In genomic region chr5:74492230-74492629, GRCh38 we compare ENCODE assay signal across 13 cellular contexts.
"Had no signal": no experiment of that assay in that cellular context is flagged by ENCODE, and none has a peak within 500 bp of the region (broad histone marks: within the 10 kb centered on the region; RNA-seq: fewer than 3 reads in every experiment).

No MANE protein-coding gene starts in this region.

- H3K36me3 ChIP-seq: gastroesophageal sphincter, right atrium auricular region, tibial artery had no signal

- H2AFZ ChIP-seq: hepatocyte had no signal

- DNase-seq: activated CD4-positive, alpha-beta memory T cell treated with anti-CD3 and anti-CD28 coated beads, Interleukin-2, amount 10 ng/mL, durations not matched to agents 7 days and 5 days; activated CD4-positive, alpha-beta T cell treated with anti-CD3 and anti-CD28 coated beads for 1 hour; activated CD8-positive, alpha-beta memory T cell treated with anti-CD3 and anti-CD28 coated beads, Interleukin-2, amount 50 U/mL, for 4 hours; activated T-cell treated with anti-CD3 and anti-CD28 coated beads, Interleukin-2, amount 50 U/mL, for 72 hours; effector CD4-positive, alpha-beta T cell; naive B cell; posterior cingulate gyrus; small intestine; tibial artery had no signal

- H3K36me3 Mint-ChIP-seq: stimulated activated effector memory CD8-positive, alpha-beta T cell treated with anti-CD3 and anti-CD28 coated beads, Interleukin-12 subunit alpha, Interleukin-12 subunit beta, amount 100 ng/mL, for 72 hours had no signal

- H3K4me2 ChIP-seq: hepatocyte had no signal

- ATAC-seq: activated T-cell treated with anti-CD3 and anti-CD28 coated beads, Interleukin-2, amount 50 U/mL, for 72 hours; gastroesophageal sphincter; stimulated activated effector memory CD8-positive, alpha-beta T cell treated with anti-CD3 and anti-CD28 coated beads, Interleukin-12 subunit alpha, Interleukin-12 subunit beta, amount 100 ng/mL, for 72 hours had no signal

- H3K27me3 ChIP-seq: gastroesophageal sphincter, hepatocyte, right atrium auricular region, tibial artery had no signal

- H3K79me2 ChIP-seq: hepatocyte had no signal

- H3K4me1 ChIP-seq: gastroesophageal sphincter, right atrium auricular region, tibial artery had no signal

- H3K27ac Mint-ChIP-seq: activated CD4-positive, alpha-beta memory T cell treated with anti-CD3 and anti-CD28 coated beads, Interleukin-2, amount 10 ng/mL, durations not matched to agents 7 days and 5 days; activated T-cell treated with anti-CD3 and anti-CD28 coated beads, Interleukin-2, amount 50 U/mL, for 72 hours; naive B cell; stimulated activated effector memory CD8-positive, alpha-beta T cell treated with anti-CD3 and anti-CD28 coated beads, Interleukin-12 subunit alpha, Interleukin-12 subunit beta, amount 100 ng/mL, for 72 hours had no signal

- H3K4me3 Mint-ChIP-seq: activated CD4-positive, alpha-beta memory T cell treated with anti-CD3 and anti-CD28 coated beads, Interleukin-2, amount 10 ng/mL, durations not matched to agents 7 days and 5 days; activated T-cell treated with anti-CD3 and anti-CD28 coated beads, Interleukin-2, amount 50 U/mL, for 72 hours; stimulated activated effector memory CD8-positive, alpha-beta T cell treated with anti-CD3 and anti-CD28 coated beads, Interleukin-12 subunit alpha, Interleukin-12 subunit beta, amount 100 ng/mL, for 72 hours had no signal

- H3K9me3 ChIP-seq: gastroesophageal sphincter, right atrium auricular region, tibial artery had no signal

- H3K4me1 Mint-ChIP-seq: activated CD4-positive, alpha-beta memory T cell treated with anti-CD3 and anti-CD28 coated beads, Interleukin-2, amount 10 ng/mL, durations not matched to agents 7 days and 5 days; stimulated activated effector memory CD8-positive, alpha-beta T cell treated with anti-CD3 and anti-CD28 coated beads, Interleukin-12 subunit alpha, Interleukin-12 subunit beta, amount 100 ng/mL, for 72 hours had no signal

- H3K27ac ChIP-seq: gastroesophageal sphincter, hepatocyte, right atrium auricular region, tibial artery had no signal

- H3K4me3 ChIP-seq: gastroesophageal sphincter, hepatocyte, right atrium auricular region, tibial artery had no signal

- H3K9me3 Mint-ChIP-seq: activated CD4-positive, alpha-beta memory T cell treated with anti-CD3 and anti-CD28 coated beads, Interleukin-2, amount 10 ng/mL, durations not matched to agents 7 days and 5 days; activated T-cell treated with anti-CD3 and anti-CD28 coated beads, Interleukin-2, amount 50 U/mL, for 72 hours; stimulated activated effector memory CD8-positive, alpha-beta T cell treated with anti-CD3 and anti-CD28 coated beads, Interleukin-12 subunit alpha, Interleukin-12 subunit beta, amount 100 ng/mL, for 72 hours had no signal
